9 cellular contexts compared by ENCODE assay signal in genomic region chr3:39668420-39668819, GRCh38.
A peak's percentile ranks its signal among the peaks of the same experiment; 100 is the strongest.
DNase-seq lines count a peak whose midpoint lies in the region; ATAC-seq and TF ChIP-seq lines count a peak whose summit lies in the region.
"Had no signal": no experiment of that assay in that cellular context is flagged by ENCODE, and none has a peak within 500 bp of the region (broad histone marks: within the 10 kb centered on the region; RNA-seq: fewer than 3 reads in every experiment).

No MANE protein-coding gene starts in this region.

- TF ChIP-seq CTCF in Caco-2 (IDR thresholded peaks at IDR 0.05; ENCODE audit: insufficient read depth in 1 of 2, low read depth in 1 of 2, low read length in 1 of 2, severe bottlenecking in 1 of 2, unreplicated experiment in 1 of 2) (peak; percentile 39 to 60), NB4 (IDR thresholded peaks at IDR 0.05; ENCODE audit: low read depth, low read length) (peak; percentile 73), WTC11 (IDR thresholded peaks at IDR 0.05) (peak; percentile 44; the same call in 1 of the 2 replicates)

- CTCF ChIA-PET in Caco-2 (lab: Charles Lee) = no interaction called here
- CTCF ChIA-PET in WTC11 (lab: Charles Lee) = interaction anchor here (2.1 kb wide), 1 partner anchor 322 kb away, joined by 4 read pairs; no protein-coding TSS in a partner anchor

- no peaks in the 10 kb centered on the region for H3K27me3 ChIP-seq in Caco-2 (replicated peaks; ENCODE audit: control insufficient read depth, insufficient read depth, low read length)
- H3K27me3 ChIP-seq: SJSA1 had no signal

- H3K36me3 Mint-ChIP-seq in Caco-2 (ENCODE audit: insufficient read depth, unreplicated experiment) (no peaks in the 10 kb centered on the region), WTC11 (no peaks in the 10 kb centered on the region)

- no peak overlapping the region for H3K4me3 Mint-ChIP-seq in Caco-2 (ENCODE audit: unreplicated experiment)
- H3K4me3 Mint-ChIP-seq in WTC11 = no peak overlapping the region

- POLR2A ChIA-PET in Caco-2 (lab: Charles Lee) (no interaction called here), WTC11 (lab: Charles Lee) (no interaction called here)

- H3K9me3 ChIP-seq in Caco-2 = no peaks in the 10 kb centered on the region
- H3K9me3 ChIP-seq: SJSA1 had no signal

- H3K36me3 ChIP-seq in Caco-2 (ENCODE audit: control insufficient read depth, insufficient read depth, low read length) = no peaks in the 10 kb centered on the region
- H3K36me3 ChIP-seq: SJSA1 had no signal

- TF ChIP-seq POLR2A in NB4 (IDR thresholded peaks at IDR 0.05; ENCODE audit: extremely low read depth, insufficient read length) = no peak

- no peak overlapping the region for H3K4me3 ChIP-seq in Caco-2 (ENCODE audit: low read depth, low read length)
- no peak overlapping the region for H3K4me3 ChIP-seq in NB4 (ENCODE audit: low read depth, low read length)
- H3K4me3 ChIP-seq: SJSA1 had no signal

- ATAC-seq in GM21367 (IDR thresholded peaks at IDR 0.05; ENCODE audit: unreplicated experiment) (peak; percentile 68), WTC11 (peak; percentile 78), GM19023 (IDR thresholded peaks at IDR 0.05; ENCODE audit: unreplicated experiment) (no peak)

- DNase-seq in Caco-2 = peak in 1 of 2 experiments; percentile 38
- peak; percentile 58 for DNase-seq in NB4 (ENCODE audit: low read depth)
- DNase-seq in WTC11 (ENCODE audit: low spot score) = no peak
- peak; percentile 57 for DNase-seq in iPS-NIHi7 (ENCODE audit: extremely low spot score)
- no peak for DNase-seq in GM19238 (ENCODE audit: insufficient read length, low spot score)
- DNase-seq in mucosa of gallbladder (ENCODE audit: low spot score) = no peak

- H3K27me3 Mint-ChIP-seq in Caco-2 (ENCODE audit: insufficient read depth, unreplicated experiment) (peaks cover 11% of the 10 kb centered on the region), WTC11 (ENCODE audit: low read depth) (peaks cover under 1% of the 10 kb centered on the region; the same call in 1 of the 2 replicates)

- H3K4me1 Mint-ChIP-seq in Caco-2 (ENCODE audit: low read depth, unreplicated experiment) = no peaks in the 10 kb centered on the region
- no peaks in the 10 kb centered on the region for H3K4me1 Mint-ChIP-seq in WTC11

- H3K27ac Mint-ChIP-seq in Caco-2 (ENCODE audit: unreplicated experiment) = no peak overlapping the region
- no peak overlapping the region for H3K27ac Mint-ChIP-seq in WTC11

- BruUV-seq in Caco-2 (replicated peaks; lab: Mats Ljungman, UMichigan) = no TSS peak

- intact Hi-C loops in Caco-2 (cut with micrococcal nuclease; ENCODE audit: unreplicated experiment) = no loop called here

- no peaks in the 10 kb centered on the region for H3K4me1 ChIP-seq in Caco-2
- H3K4me1 ChIP-seq: SJSA1 had no signal

- no peaks in the 10 kb centered on the region for H3K9me3 Mint-ChIP-seq in Caco-2 (ENCODE audit: unreplicated experiment)
- peaks cover 10% of the 10 kb centered on the region; the same call in 1 of the 2 replicates for H3K9me3 Mint-ChIP-seq in WTC11

TF ChIP-seq in WTC11, 78 proteins besides CTCF, POLR2A, EP300 and RAD21:
- TF ChIP-seq FOXK1 (CRISPR knock-in tag; IDR thresholded peaks at IDR 0.05) (no peak), ETV6 (CRISPR knock-in tag; IDR thresholded peaks at IDR 0.05) (no peak), NFYB (CRISPR knock-in tag; conservative IDR thresholded peaks at IDR 0.05; ENCODE audit: low read depth) (no peak), E2F1 (CRISPR knock-in tag; IDR thresholded peaks at IDR 0.05) (no peak), ZBTB43 (CRISPR knock-in tag; IDR thresholded peaks at IDR 0.05) (no peak), HMGXB4 (CRISPR knock-in tag; IDR thresholded peaks at IDR 0.05) (no peak), ESRRA (CRISPR knock-in tag; IDR thresholded peaks at IDR 0.05; ENCODE audit: borderline replicate concordance) (no peak), ZNF423 (CRISPR knock-in tag; IDR thresholded peaks at IDR 0.05) (no peak), MLX (CRISPR knock-in tag; IDR thresholded peaks at IDR 0.05) (no peak), RORB (CRISPR knock-in tag; IDR thresholded peaks at IDR 0.05) (no peak), NFE2L1 (CRISPR knock-in tag; IDR thresholded peaks at IDR 0.05) (no peak), GABPB1 (CRISPR knock-in tag; IDR thresholded peaks at IDR 0.05) (no peak), FOXJ3 (CRISPR knock-in tag; IDR thresholded peaks at IDR 0.05; ENCODE audit: borderline replicate concordance) (no peak), USF2 (CRISPR knock-in tag; IDR thresholded peaks at IDR 0.05) (no peak), ZNF263 (CRISPR knock-in tag; IDR thresholded peaks at IDR 0.05; ENCODE audit: low read depth) (no peak), ZNF281 (CRISPR knock-in tag; IDR thresholded peaks at IDR 0.05) (no peak), MXD4 (CRISPR knock-in tag; IDR thresholded peaks at IDR 0.05; ENCODE audit: borderline replicate concordance) (no peak), TEAD4 (CRISPR knock-in tag; IDR thresholded peaks at IDR 0.05) (no peak), ZNF396 (CRISPR knock-in tag; IDR thresholded peaks at IDR 0.05; ENCODE audit: borderline replicate concordance) (no peak)

Comparison
In these comparisons a context has a peak if more than half of its experiments do, and no peak if none do; other contexts are left out.
1. DNase-seq: peak in NB4 (single experiment) and iPS-NIHi7 (single experiment); none in WTC11 (single experiment), GM19238 (single experiment) and mucosa of gallbladder (single experiment).
2. Peak in every context shown above with its lines, with median percentiles within 50 percentile points of each other: CTCF ChIP-seq.